2 cellular contexts compared by ENCODE assay signal in genomic region chr19:33554391-33554790, GRCh38.
A peak's percentile ranks its signal among the peaks of the same experiment; 100 is the strongest.
TF ChIP-seq lines count a peak whose summit lies in the region.

No MANE protein-coding gene starts in this region.

TF ChIP-seq in IMR-90, 13 proteins besides CTCF, POLR2A, EP300 and RAD21:
- TF ChIP-seq CEBPB (IDR thresholded peaks at IDR 0.05; ENCODE audit: low read depth, low read length): no peak
- no peak for TF ChIP-seq MAFK (IDR thresholded peaks at IDR 0.05; ENCODE audit: low read depth, low read length)
- no peak for TF ChIP-seq MAZ (IDR thresholded peaks at IDR 0.05; ENCODE audit: borderline replicate concordance, low read depth, low read length)
- TF ChIP-seq, protein P1, sequence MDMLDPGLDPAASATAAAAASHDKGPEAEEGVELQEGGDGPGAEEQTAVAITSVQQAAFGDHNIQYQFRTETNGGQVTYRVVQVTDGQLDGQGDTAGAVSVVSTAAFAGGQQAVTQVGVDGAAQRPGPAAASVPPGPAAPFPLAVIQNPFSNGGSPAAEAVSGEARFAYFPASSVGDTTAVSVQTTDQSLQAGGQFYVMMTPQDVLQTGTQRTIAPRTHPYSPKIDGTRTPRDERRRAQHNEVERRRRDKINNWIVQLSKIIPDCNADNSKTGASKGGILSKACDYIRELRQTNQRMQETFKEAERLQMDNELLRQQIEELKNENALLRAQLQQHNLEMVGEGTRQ (IDR thresholded peaks at IDR 0.05; ENCODE audit: low read depth, low read length): no peak
- no peak for TF ChIP-seq SMC3 (IDR thresholded peaks at IDR 0.05; ENCODE audit: low read depth, low read length)

TF ChIP-seq in K562, 482 proteins besides CTCF, POLR2A, EP300 and RAD21:
- TF ChIP-seq POLR2AphosphoS2 (IDR thresholded peaks at IDR 0.05; ENCODE audit: low read length) (no peak), EGR1 (conservative IDR thresholded peaks at IDR 0.05) (0 out of 2 replicates have a peak, but pooled peaks have one; percentile 11), ILK (tag; IDR thresholded peaks at IDR 0.05; ENCODE audit: borderline replicate concordance, low read depth) (no peak), ELF4 (CRISPR knock-in tag; IDR thresholded peaks at IDR 0.05) (no peak)
